Comparison of ENCODE assay signal across 14 cellular contexts in genomic region chr15:44532689-44533088, GRCh38. TPM values are rescaled to one million over a fixed set of nuclear protein-coding genes. Genes with fewer than 3 reads are reported as not detected.
DNase-seq lines count a peak whose midpoint lies in the region; TF ChIP-seq lines count a peak whose summit lies in the region.
"Had no signal": no experiment of that assay in that cellular context is flagged by ENCODE, and none has a peak within 500 bp of the region (broad histone marks: within the 10 kb centered on the region; RNA-seq: fewer than 3 reads in every experiment).

No MANE protein-coding gene starts in this region.

- H3K9me3 ChIP-seq in OCI-LY7 (ENCODE audit: low read length), result no peaks in the 10 kb centered on the region
- H3K9me3 ChIP-seq in ascending aorta, result no peaks in the 10 kb centered on the region
- no peaks in the 10 kb centered on the region for H3K9me3 ChIP-seq in HAP-1

- intact Hi-C loops in OCI-LY7 (cut with micrococcal nuclease; ENCODE audit: unreplicated experiment), result no loop called here
- intact Hi-C loops in ascending aorta (cut with DNase I), result no loop called here

- peaks cover 4% of the 10 kb centered on the region for H3K27me3 Mint-ChIP-seq in endothelial cell (ENCODE audit: unreplicated experiment)

- CTCF ChIA-PET in OCI-LY7 (lab: Charles Lee; ENCODE audit: unreplicated experiment), result interaction anchor here (0.8 kb wide), 1 partner anchor 31 kb away, joined by 3 read pairs; no protein-coding TSS in a partner anchor

- POLR2A ChIA-PET in OCI-LY7 (lab: Charles Lee), result interaction anchor here (1.2 to 1.3 kb wide), 2 partner anchors 74 to 607 kb away, joined by 3 read pairs; no protein-coding TSS in a partner anchor

- peaks cover 1% of the 10 kb centered on the region; the same call in 1 of the 2 replicates for H4K20me1 ChIP-seq in OCI-LY7 (ENCODE audit: insufficient read depth, low read length)

- H3K27ac Mint-ChIP-seq in endothelial cell (ENCODE audit: unreplicated experiment), result no peak overlapping the region

- H3K4me1 ChIP-seq in OCI-LY7 (ENCODE audit: insufficient read depth, low read length, poor library complexity, severe bottlenecking), result peaks cover 6% of the 10 kb centered on the region
- H3K4me1 ChIP-seq in ascending aorta, result peaks cover 2 to 12% of the 10 kb centered on the region in 2 donors
- no peaks in the 10 kb centered on the region for H3K4me1 ChIP-seq in HAP-1

- H3K9me3 Mint-ChIP-seq in endothelial cell (ENCODE audit: unreplicated experiment), result no peaks in the 10 kb centered on the region
- H3K9me3 Mint-ChIP-seq: activated T-cell treated with anti-CD3 and anti-CD28 coated beads, Interleukin-2, amount 50 U/mL, for 4 hours had no signal

- no peaks in the 10 kb centered on the region for H3K27me3 ChIP-seq in ascending aorta
- no peaks in the 10 kb centered on the region for H3K27me3 ChIP-seq in HAP-1 (ENCODE audit: low read depth)

- peaks cover 3% of the 10 kb centered on the region for H3K36me3 Mint-ChIP-seq in endothelial cell (ENCODE audit: low read depth, unreplicated experiment)

- H3K9me2 ChIP-seq in OCI-LY7 (ENCODE audit: insufficient read depth, low read length), result no peaks in the 10 kb centered on the region

- peaks cover 4% of the 10 kb centered on the region for H3K4me1 Mint-ChIP-seq in endothelial cell (ENCODE audit: unreplicated experiment)

- H3K27ac ChIP-seq in OCI-LY7 (ENCODE audit: low read depth, low read length, poor library complexity, severe bottlenecking), result no peak overlapping the region
- no peak overlapping the region for H3K27ac ChIP-seq in ascending aorta

- TF ChIP-seq CTCF in AG10803 (conservative IDR thresholded peaks at IDR 0.05; ENCODE audit: low read length), result 0 out of 2 replicates have a peak, but pooled peaks have one; percentile 16
- TF ChIP-seq CTCF in GM12865 (IDR thresholded peaks at IDR 0.05; ENCODE audit: insufficient read depth, low read depth, low read length, missing control alignments), result peak; percentile 13
- peak; percentile 67 for TF ChIP-seq CTCF in OCI-LY7 (conservative IDR thresholded peaks at IDR 0.05; ENCODE audit: low read length)
- TF ChIP-seq CTCF in epithelial cell of esophagus (IDR thresholded peaks at IDR 0.05; ENCODE audit: insufficient read depth, low read depth, low read length, missing control alignments), result no peak
- no peak for TF ChIP-seq CTCF in ascending aorta (IDR thresholded peaks at IDR 0.05)
- TF ChIP-seq CTCF in endothelial cell (IDR thresholded peaks at IDR 0.05; ENCODE audit: unreplicated experiment), result no peak

- in situ Hi-C loops in HAP-1 (cut with MboI; ENCODE audit: low sequenced_read_pairs), result no loop called here

- H3K36me3 ChIP-seq in OCI-LY7 (ENCODE audit: insufficient read depth, low read length) (peaks cover 3% of the 10 kb centered on the region; the same call in 1 of the 2 replicates), ascending aorta (peaks cover 0 to 4% of the 10 kb centered on the region in 2 donors), HAP-1 (replicated peaks) (peaks cover 2% of the 10 kb centered on the region)

- H3K79me2 ChIP-seq in OCI-LY7 (ENCODE audit: insufficient read depth, low read depth, low read length), result peaks cover 6% of the 10 kb centered on the region

- no peak overlapping the region for H2AFZ ChIP-seq in OCI-LY7 (ENCODE audit: low read length)

- DNase-seq in AG10803 (ENCODE audit: low read depth) (no peak), GM12865 (ENCODE audit: low read depth) (peak; percentile 15), OCI-LY7 (ENCODE audit: low spot score) (peak; percentile 35), epithelial cell of esophagus (ENCODE audit: low read depth) (peak; percentile 10), ascending aorta (ENCODE audit: low spot score in 2 of 2) (no peak), endothelial cell (ENCODE audit: low spot score) (no peak), HAP-1 (ENCODE audit: low spot score in 2 of 2) (no peak), NCI-H1105 treated with DMSO at 0.1 percent for 48 hours (lab: John Stamatoyannopoulos, UW) (no peak)
- DNase-seq: activated T-cell treated with anti-CD3 and anti-CD28 coated beads, Interleukin-2, amount 50 U/mL, for 4 hours; effector memory CD4-positive, alpha-beta T cell; GOT3; IMR-90; kidney glomerular epithelial cell; right cardiac atrium had no signal

- BruUV-seq in OCI-LY7 (replicated peaks; lab: Mats Ljungman, UMichigan), result no TSS peak

- no peak overlapping the region for H3K4me3 Mint-ChIP-seq in endothelial cell (ENCODE audit: unreplicated experiment)
- H3K4me3 Mint-ChIP-seq: activated T-cell treated with anti-CD3 and anti-CD28 coated beads, Interleukin-2, amount 50 U/mL, for 4 hours had no signal

- H3K4me3 ChIP-seq in AG10803 (ENCODE audit: low read length), result no peak overlapping the region
- H3K4me3 ChIP-seq in GM12865 (ENCODE audit: low read depth, low read length), result no peak overlapping the region
- H3K4me3 ChIP-seq in OCI-LY7 (ENCODE audit: low read depth, low read length, poor library complexity, severe bottlenecking), result no peak overlapping the region
- no peak overlapping the region for H3K4me3 ChIP-seq in epithelial cell of esophagus (ENCODE audit: low read length)
- no peak overlapping the region for H3K4me3 ChIP-seq in ascending aorta
- no peak overlapping the region for H3K4me3 ChIP-seq in HAP-1

- H3K4me2 ChIP-seq in OCI-LY7 (ENCODE audit: low read length), result no peak overlapping the region

RNA-seq across cellular contexts. Expression of gene EIF3J, which starts 4.3 kb away (rescaled TPM):
- total RNA-seq in OCI-LY7 (2014; rRNA removed; shearing (Covaris generic)), result 41.3 and 49.4 TPM in 2 replicates
- total RNA-seq in OCI-LY7 (2022) (129 and 131 TPM in 2 replicates), ascending aorta (22.8 TPM), endothelial cell (ENCODE audit: unreplicated experiment) (83.1 TPM)

Comparison
In these comparisons a context has a peak if more than half of its experiments do, and no peak if none do; other contexts are left out.
1. DNase-seq: peak in GM12865 (single experiment), OCI-LY7 (single experiment) and epithelial cell of esophagus (single experiment); none in AG10803 (single experiment), ascending aorta (0 of 2), endothelial cell (single experiment), HAP-1 (0 of 2) and NCI-H1105 treated with DMSO at 0.1 percent for 48 hours (single experiment).
2. CTCF ChIP-seq: peak in AG10803 (single experiment), GM12865 (single experiment) and OCI-LY7 (single experiment); none in epithelial cell of esophagus (single experiment), ascending aorta (0 of 3) and endothelial cell (single experiment).